In the genomic region with DNA sequence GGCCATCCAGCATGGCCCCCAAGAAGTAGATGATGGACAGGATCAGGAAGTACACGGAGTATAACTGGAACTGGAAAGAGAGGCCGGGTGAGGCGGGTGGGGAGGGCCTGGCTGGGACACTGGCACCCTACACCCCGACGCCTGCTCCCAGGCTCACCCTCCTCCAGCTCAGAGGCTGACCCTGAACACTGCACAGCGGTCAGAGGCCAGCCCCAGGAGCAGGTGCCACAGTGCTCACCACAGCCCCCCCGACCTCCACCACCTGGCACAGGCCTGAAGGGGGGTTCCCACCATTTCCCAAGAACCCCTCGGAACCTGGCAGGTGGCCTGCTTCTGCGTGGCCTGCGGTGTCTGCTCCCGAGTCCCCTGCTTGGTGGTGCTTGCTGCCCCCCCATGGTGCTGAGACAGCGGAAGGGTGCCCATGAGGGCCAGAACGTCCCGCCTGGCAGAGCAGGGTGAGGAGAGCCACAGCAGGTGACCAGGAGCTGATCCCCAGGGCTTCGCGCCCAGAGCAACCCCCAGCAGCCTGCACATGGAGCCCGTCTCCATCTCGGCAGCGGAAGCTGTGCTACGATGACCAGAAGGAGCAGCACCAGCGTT, we compare ENCODE assay signal across 1 cellular context.
TF ChIP-seq lines count a peak whose summit lies in the region.

No MANE protein-coding gene starts in this region.

TF ChIP-seq in H1, 55 proteins besides CTCF, POLR2A, EP300 and RAD21:
- TF ChIP-seq POU5F1 (IDR thresholded peaks at IDR 0.05; ENCODE audit: low read depth, low read length) (no peak), RFX5 (IDR thresholded peaks at IDR 0.05; ENCODE audit: borderline replicate concordance, low read depth, low read length) (no peak), ATF3 (IDR thresholded peaks at IDR 0.05; ENCODE audit: insufficient read depth, low read depth, low read length) (no peak), SIX5 (IDR thresholded peaks at IDR 0.05; ENCODE audit: low read depth, low read length) (no peak), SIRT6 (IDR thresholded peaks at IDR 0.05; ENCODE audit: low read length) (no peak), TEAD4 (IDR thresholded peaks at IDR 0.05; ENCODE audit: low read depth, low read length) (no peak), SP4 (IDR thresholded peaks at IDR 0.05; ENCODE audit: low read length) (no peak), RBBP5 (IDR thresholded peaks at IDR 0.05; ENCODE audit: borderline replicate concordance, low read depth, low read length) (no peak), TAF1 (IDR thresholded peaks at IDR 0.05; ENCODE audit: low read depth, low read length) (no peak)
